Comparison of ENCODE assay signal across 1 cellular context in the genomic region with DNA sequence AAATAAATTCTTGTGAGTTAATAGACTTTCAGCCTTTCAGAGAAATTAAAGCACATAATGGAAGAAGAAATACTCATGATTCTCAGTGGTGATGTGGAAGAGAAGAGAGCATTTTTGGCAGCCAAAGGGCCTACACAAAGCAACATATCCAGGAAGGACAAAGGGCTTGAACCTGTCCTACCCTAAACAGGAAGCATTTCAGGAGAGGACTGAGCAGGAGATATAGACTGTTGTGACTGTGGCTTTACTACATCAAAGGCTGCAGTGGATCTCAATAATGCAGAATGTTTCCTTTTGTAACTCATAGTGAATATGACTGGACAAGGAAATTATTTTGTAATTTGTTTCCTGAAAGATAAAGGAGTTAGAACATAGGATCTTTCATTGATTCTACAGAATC.
TF ChIP-seq lines count a peak whose summit lies in the region.

No MANE protein-coding gene starts in this region.

TF ChIP-seq in HepG2, 621 proteins besides CTCF, POLR2A, EP300 and RAD21:
- TF ChIP-seq ZNF138 (CRISPR knock-in tag; IDR thresholded peaks at IDR 0.05; ENCODE audit: low read depth): no peak
- no peak for TF ChIP-seq EEA1 (CRISPR knock-in tag; IDR thresholded peaks at IDR 0.05; ENCODE audit: borderline replicate concordance)
- TF ChIP-seq, protein P1, sequence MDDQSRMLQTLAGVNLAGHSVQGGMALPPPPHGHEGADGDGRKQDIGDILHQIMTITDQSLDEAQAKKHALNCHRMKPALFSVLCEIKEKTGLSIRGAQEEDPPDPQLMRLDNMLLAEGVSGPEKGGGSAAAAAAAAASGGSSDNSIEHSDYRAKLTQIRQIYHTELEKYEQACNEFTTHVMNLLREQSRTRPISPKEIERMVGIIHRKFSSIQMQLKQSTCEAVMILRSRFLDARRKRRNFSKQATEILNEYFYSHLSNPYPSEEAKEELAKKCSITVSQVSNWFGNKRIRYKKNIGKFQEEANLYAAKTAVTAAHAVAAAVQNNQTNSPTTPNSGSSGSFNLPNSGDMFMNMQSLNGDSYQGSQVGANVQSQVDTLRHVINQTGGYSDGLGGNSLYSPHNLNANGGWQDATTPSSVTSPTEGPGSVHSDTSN (CRISPR knock-in tag; IDR thresholded peaks at IDR 0.05; ENCODE audit: borderline replicate concordance): no peak
- no peak for TF ChIP-seq HCFC1 (IDR thresholded peaks at IDR 0.05; ENCODE audit: low read depth, low read length)
- TF ChIP-seq, protein P2, sequence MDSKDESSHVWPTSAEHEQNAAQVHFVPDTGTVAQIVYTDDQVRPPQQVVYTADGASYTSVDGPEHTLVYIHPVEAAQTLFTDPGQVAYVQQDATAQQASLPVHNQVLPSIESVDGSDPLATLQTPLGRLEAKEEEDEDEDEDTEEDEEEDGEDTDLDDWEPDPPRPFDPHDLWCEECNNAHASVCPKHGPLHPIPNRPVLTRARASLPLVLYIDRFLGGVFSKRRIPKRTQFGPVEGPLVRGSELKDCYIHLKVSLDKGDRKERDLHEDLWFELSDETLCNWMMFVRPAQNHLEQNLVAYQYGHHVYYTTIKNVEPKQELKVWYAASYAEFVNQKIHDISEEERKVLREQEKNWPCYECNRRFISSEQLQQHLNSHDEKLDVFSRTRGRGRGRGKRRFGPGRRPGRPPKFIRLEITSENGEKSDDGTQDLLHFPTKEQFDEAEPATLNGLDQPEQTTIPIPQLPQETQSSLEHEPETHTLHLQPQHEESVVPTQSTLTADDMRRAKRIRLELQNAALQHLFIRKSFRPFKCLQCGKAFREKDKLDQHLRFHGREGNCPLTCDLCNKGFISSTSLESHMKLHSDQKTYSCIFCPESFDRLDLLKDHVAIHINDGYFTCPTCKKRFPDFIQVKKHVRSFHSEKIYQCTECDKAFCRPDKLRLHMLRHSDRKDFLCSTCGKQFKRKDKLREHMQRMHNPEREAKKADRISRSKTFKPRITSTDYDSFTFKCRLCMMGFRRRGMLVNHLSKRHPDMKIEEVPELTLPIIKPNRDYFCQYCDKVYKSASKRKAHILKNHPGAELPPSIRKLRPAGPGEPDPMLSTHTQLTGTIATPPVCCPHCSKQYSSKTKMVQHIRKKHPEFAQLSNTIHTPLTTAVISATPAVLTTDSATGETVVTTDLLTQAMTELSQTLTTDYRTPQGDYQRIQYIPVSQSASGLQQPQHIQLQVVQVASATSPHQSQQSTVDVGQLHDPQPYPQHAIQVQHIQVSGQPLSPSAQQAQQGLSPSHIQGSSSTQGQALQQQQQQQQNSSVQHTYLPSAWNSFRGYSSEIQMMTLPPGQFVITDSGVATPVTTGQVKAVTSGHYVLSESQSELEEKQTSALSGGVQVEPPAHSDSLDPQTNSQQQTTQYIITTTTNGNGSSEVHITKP (CRISPR knock-in tag; IDR thresholded peaks at IDR 0.05; ENCODE audit: low read depth): no peak
- no peak for TF ChIP-seq NR2C2 (CRISPR knock-in tag; IDR thresholded peaks at IDR 0.05; ENCODE audit: borderline replicate concordance)
- no peak for TF ChIP-seq DR1 (CRISPR knock-in tag; IDR thresholded peaks at IDR 0.05)
- TF ChIP-seq, protein P3, sequence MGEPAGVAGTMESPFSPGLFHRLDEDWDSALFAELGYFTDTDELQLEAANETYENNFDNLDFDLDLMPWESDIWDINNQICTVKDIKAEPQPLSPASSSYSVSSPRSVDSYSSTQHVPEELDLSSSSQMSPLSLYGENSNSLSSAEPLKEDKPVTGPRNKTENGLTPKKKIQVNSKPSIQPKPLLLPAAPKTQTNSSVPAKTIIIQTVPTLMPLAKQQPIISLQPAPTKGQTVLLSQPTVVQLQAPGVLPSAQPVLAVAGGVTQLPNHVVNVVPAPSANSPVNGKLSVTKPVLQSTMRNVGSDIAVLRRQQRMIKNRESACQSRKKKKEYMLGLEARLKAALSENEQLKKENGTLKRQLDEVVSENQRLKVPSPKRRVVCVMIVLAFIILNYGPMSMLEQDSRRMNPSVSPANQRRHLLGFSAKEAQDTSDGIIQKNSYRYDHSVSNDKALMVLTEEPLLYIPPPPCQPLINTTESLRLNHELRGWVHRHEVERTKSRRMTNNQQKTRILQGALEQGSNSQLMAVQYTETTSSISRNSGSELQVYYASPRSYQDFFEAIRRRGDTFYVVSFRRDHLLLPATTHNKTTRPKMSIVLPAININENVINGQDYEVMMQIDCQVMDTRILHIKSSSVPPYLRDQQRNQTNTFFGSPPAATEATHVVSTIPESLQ (CRISPR knock-in tag; conservative IDR thresholded peaks at IDR 0.05): no peak
- no peak for TF ChIP-seq XBP1 (CRISPR knock-in tag; IDR thresholded peaks at IDR 0.05)
- TF ChIP-seq ZNF205 (CRISPR knock-in tag; IDR thresholded peaks at IDR 0.05): no peak
- TF ChIP-seq ZNF317 (CRISPR knock-in tag; IDR thresholded peaks at IDR 0.05): no peak
- TF ChIP-seq RBFOX2 (IDR thresholded peaks at IDR 0.05; ENCODE audit: low read depth, low read length): no peak
- TF ChIP-seq, protein P4, sequence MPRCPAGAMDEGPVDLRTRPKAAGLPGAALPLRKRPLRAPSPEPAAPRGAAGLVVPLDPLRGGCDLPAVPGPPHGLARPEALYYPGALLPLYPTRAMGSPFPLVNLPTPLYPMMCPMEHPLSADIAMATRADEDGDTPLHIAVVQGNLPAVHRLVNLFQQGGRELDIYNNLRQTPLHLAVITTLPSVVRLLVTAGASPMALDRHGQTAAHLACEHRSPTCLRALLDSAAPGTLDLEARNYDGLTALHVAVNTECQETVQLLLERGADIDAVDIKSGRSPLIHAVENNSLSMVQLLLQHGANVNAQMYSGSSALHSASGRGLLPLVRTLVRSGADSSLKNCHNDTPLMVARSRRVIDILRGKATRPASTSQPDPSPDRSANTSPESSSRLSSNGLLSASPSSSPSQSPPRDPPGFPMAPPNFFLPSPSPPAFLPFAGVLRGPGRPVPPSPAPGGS (CRISPR knock-in tag; IDR thresholded peaks at IDR 0.05): no peak
- no peak for TF ChIP-seq NFE2L1 (CRISPR knock-in tag; IDR thresholded peaks at IDR 0.05; ENCODE audit: borderline replicate concordance)
- TF ChIP-seq, protein P5, sequence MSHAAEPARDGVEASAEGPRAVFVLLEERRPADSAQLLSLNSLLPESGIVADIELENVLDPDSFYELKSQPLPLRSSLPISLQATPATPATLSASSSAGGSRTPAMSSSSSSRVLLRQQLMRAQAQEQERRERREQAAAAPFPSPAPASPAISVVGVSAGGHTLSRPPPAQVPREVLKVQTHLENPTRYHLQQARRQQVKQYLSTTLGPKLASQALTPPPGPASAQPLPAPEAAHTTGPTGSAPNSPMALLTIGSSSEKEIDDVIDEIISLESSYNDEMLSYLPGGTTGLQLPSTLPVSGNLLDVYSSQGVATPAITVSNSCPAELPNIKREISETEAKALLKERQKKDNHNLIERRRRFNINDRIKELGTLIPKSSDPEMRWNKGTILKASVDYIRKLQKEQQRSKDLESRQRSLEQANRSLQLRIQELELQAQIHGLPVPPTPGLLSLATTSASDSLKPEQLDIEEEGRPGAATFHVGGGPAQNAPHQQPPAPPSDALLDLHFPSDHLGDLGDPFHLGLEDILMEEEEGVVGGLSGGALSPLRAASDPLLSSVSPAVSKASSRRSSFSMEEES (CRISPR knock-in tag; IDR thresholded peaks at IDR 0.05): no peak
- TF ChIP-seq, protein P6, sequence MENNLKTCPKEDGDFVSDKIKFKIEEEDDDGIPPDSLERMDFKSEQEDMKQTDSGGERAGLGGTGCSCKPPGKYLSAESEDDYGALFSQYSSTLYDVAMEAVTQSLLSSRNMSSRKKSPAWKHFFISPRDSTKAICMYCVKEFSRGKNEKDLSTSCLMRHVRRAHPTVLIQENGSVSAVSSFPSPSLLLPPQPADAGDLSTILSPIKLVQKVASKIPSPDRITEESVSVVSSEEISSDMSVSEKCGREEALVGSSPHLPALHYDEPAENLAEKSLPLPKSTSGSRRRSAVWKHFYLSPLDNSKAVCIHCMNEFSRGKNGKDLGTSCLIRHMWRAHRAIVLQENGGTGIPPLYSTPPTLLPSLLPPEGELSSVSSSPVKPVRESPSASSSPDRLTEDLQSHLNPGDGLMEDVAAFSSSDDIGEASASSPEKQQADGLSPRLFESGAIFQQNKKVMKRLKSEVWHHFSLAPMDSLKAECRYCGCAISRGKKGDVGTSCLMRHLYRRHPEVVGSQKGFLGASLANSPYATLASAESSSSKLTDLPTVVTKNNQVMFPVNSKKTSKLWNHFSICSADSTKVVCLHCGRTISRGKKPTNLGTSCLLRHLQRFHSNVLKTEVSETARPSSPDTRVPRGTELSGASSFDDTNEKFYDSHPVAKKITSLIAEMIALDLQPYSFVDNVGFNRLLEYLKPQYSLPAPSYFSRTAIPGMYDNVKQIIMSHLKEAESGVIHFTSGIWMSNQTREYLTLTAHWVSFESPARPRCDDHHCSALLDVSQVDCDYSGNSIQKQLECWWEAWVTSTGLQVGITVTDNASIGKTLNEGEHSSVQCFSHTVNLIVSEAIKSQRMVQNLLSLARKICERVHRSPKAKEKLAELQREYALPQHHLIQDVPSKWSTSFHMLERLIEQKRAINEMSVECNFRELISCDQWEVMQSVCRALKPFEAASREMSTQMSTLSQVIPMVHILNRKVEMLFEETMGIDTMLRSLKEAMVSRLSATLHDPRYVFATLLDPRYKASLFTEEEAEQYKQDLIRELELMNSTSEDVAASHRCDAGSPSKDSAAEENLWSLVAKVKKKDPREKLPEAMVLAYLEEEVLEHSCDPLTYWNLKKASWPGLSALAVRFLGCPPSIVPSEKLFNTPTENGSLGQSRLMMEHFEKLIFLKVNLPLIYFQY (CRISPR knock-in tag; IDR thresholded peaks at IDR 0.05; ENCODE audit: borderline replicate concordance): no peak
- TF ChIP-seq RFXANK (CRISPR knock-in tag; IDR thresholded peaks at IDR 0.05): no peak
- TF ChIP-seq ZNF660 (CRISPR knock-in tag; IDR thresholded peaks at IDR 0.05; ENCODE audit: borderline replicate concordance, low read depth): no peak
- TF ChIP-seq, protein P7, sequence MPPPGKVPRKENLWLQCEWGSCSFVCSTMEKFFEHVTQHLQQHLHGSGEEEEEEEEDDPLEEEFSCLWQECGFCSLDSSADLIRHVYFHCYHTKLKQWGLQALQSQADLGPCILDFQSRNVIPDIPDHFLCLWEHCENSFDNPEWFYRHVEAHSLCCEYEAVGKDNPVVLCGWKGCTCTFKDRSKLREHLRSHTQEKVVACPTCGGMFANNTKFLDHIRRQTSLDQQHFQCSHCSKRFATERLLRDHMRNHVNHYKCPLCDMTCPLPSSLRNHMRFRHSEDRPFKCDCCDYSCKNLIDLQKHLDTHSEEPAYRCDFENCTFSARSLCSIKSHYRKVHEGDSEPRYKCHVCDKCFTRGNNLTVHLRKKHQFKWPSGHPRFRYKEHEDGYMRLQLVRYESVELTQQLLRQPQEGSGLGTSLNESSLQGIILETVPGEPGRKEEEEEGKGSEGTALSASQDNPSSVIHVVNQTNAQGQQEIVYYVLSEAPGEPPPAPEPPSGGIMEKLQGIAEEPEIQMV (CRISPR knock-in tag; IDR thresholded peaks at IDR 0.05; ENCODE audit: low read depth): no peak
- no peak for TF ChIP-seq FOXM1 (CRISPR knock-in tag; IDR thresholded peaks at IDR 0.05)
